ENCODE assay signal across 7 cellular contexts in the genomic region with DNA sequence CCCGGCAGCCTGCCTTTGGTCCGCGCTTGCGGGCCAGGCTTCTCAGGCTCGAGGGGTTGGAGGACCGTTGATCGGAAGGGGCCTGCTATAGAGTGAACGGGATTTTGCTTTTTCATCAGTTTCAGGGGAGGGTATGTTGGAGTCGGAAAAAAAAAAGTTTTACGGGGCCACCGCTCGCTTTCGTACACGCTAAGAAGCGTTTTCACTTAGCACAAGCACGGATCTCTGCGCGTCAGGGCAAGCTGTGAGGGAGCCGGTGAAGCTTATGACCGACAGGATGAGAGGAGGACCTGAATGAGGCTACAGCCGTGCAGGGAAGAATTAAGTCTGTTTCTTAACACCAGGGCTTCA. TPM values are rescaled to one million over a fixed set of nuclear protein-coding genes. Genes with fewer than 3 reads are reported as not detected.
DNase-seq lines count a peak whose midpoint lies in the region; ATAC-seq and TF ChIP-seq lines count a peak whose summit lies in the region.

No MANE protein-coding gene starts in this region.

- H3K36me3 Mint-ChIP-seq in H9 (ENCODE audit: insufficient read depth in 1 of 3, low read depth in 3 of 3), result peaks cover 3 to 5% (median 5%) of the 10 kb centered on the region in 3 experiments; a peak in 5 of 7 replicates

- no peak overlapping the region for H4K8ac ChIP-seq in H9 (replicated peaks; ENCODE audit: insufficient read length, low read depth, low read length)

- no peaks in the 10 kb centered on the region for H3K9me3 Mint-ChIP-seq in H9

- peak overlapping the region; percentile 87 to 92 (median 91) for H3K27ac Mint-ChIP-seq in H9

- H4K5ac ChIP-seq in H9 (ENCODE audit: insufficient read length, low read depth, low read length), result no peak overlapping the region

- DNase-seq in H9 (no peak), PC-9 (peak in 1 of 2 experiments; percentile 15), colonic mucosa (no peak), putamen (ENCODE audit: low spot score) (no peak), middle frontal gyrus (ENCODE audit: extremely low spot score, low spot score) (no peak)

- H3K18ac ChIP-seq in H9 (ENCODE audit: insufficient read length, low read depth, low read length), result no peak overlapping the region

- H3K79me2 ChIP-seq in H9 (ENCODE audit: insufficient read depth, low read length), result peaks cover 2% of the 10 kb centered on the region; the same call in 1 of the 2 replicates
- H3K79me2 ChIP-seq in PC-9 (ENCODE audit: low read depth), result peaks cover 73% of the 10 kb centered on the region

- WGBS in H9 (ENCODE audit: extremely low coverage, insufficient read length, low lambda C conversion rate), result no CpG with 5 or more reads among the region's 21 CpGs

- H3K4me2 ChIP-seq in H9 (ENCODE audit: insufficient read depth, insufficient read length, low read length) (peak overlapping the region; percentile 78), PC-9 (peak overlapping the region; percentile 96)

- H3K79me1 ChIP-seq in H9 (ENCODE audit: insufficient read depth, low read depth, low read length, poor library complexity, severe bottlenecking), result no peaks in the 10 kb centered on the region

- TSS peak; percentile 76 for BruUV-seq in PC-9 (replicated peaks; lab: Mats Ljungman, UMichigan)

- peak overlapping the region; percentile 80 for H3K4me3 ChIP-seq in PC-9
- H3K4me3 ChIP-seq in colonic mucosa, result peak overlapping the region; percentile 91
- peak overlapping the region; percentile 95 to 98 for H3K4me3 ChIP-seq in muscle layer of colon (ENCODE audit: low read depth in 1 of 2, low read length in 2 of 2)

- peaks cover 9 to 11% of the 10 kb centered on the region in 2 experiments for H3K4me1 Mint-ChIP-seq in H9

- peak overlapping the region; percentile 60 for H2BK5ac ChIP-seq in H9 (ENCODE audit: insufficient read length, low read length)

- no peak overlapping the region for H3K56ac ChIP-seq in H9 (ENCODE audit: insufficient read length, low read depth, low read length)

- H3K9me2 ChIP-seq in PC-9 (ENCODE audit: insufficient read depth), result no peaks in the 10 kb centered on the region

- no peak overlapping the region for H3K4me3 Mint-ChIP-seq in H9

- H2BK20ac ChIP-seq in H9 (ENCODE audit: low read depth, low read length, poor library complexity, severe bottlenecking), result no peak overlapping the region

- no peak overlapping the region for H2BK120ac ChIP-seq in H9 (ENCODE audit: low read depth, low read length, poor library complexity, severe bottlenecking)

- intact Hi-C loops in PC-9 (cut with micrococcal nuclease; ENCODE audit: unreplicated experiment) (loop anchor here (2.0 to 5.0 kb wide), 6 partner anchors 37 to 1023 kb away; a partner anchor contains a TSS), colonic mucosa (cut with DNase I) (no loop called here)

- POLR2A ChIA-PET in PC-9 (lab: Charles Lee; ENCODE audit: unreplicated experiment), result no interaction called here

- H2AFZ ChIP-seq in H9 (ENCODE audit: low read length) (no peak overlapping the region), PC-9 (peak overlapping the region; percentile 97)

- H3F3A ChIP-seq in PC-9 (ENCODE audit: insufficient read depth, low read depth), result no peaks in the 10 kb centered on the region; the same call in 1 of the 2 replicates

- no peak overlapping the region for H3K23ac ChIP-seq in H9 (ENCODE audit: insufficient read length, low read depth, low read length)

- peak overlapping the region; percentile 92; the same call in 1 of the 2 replicates for H3K14ac ChIP-seq in H9 (ENCODE audit: insufficient read depth, low read length)

- no peaks in the 10 kb centered on the region for H3K9me3 ChIP-seq in H9 (ENCODE audit: control insufficient read depth, low read depth, low read length)
- no peaks in the 10 kb centered on the region for H3K9me3 ChIP-seq in PC-9 (ENCODE audit: insufficient read depth, low read depth)
- no peaks in the 10 kb centered on the region for H3K9me3 ChIP-seq in colonic mucosa
- no peaks in the 10 kb centered on the region for H3K9me3 ChIP-seq in muscle layer of colon (ENCODE audit: low read length)

- peaks cover 13% of the 10 kb centered on the region for H3K23me2 ChIP-seq in H9 (ENCODE audit: insufficient read length, low read depth, low read length, poor library complexity, severe bottlenecking)

- ATAC-seq in GM18498 (IDR thresholded peaks at IDR 0.05; ENCODE audit: unreplicated experiment), result peak; percentile 13

- no peak overlapping the region for H3K4ac ChIP-seq in H9 (ENCODE audit: low read depth, low read length)

- H3K36me3 ChIP-seq in PC-9 (ENCODE audit: low read depth), result peaks cover 9% of the 10 kb centered on the region; the same call in 1 of the 2 replicates
- no peaks in the 10 kb centered on the region for H3K36me3 ChIP-seq in colonic mucosa
- H3K36me3 ChIP-seq in muscle layer of colon (ENCODE audit: insufficient read depth, low read length), result no peaks in the 10 kb centered on the region

- no peak overlapping the region for H2BK15ac ChIP-seq in H9 (ENCODE audit: low read depth, low read length)

- H3K27ac ChIP-seq in H9 (ENCODE audit: insufficient read length, low read depth, low read length) (peak overlapping the region; percentile 48), PC-9 (peak overlapping the region; percentile 24), colonic mucosa (peak overlapping the region; percentile 87), muscle layer of colon (ENCODE audit: low read depth, low read length) (peak overlapping the region; percentile 92)

- H3K4me1 ChIP-seq in H9 (ENCODE audit: insufficient read depth, low read length) (no peaks in the 10 kb centered on the region), PC-9 (replicated peaks; ENCODE audit: insufficient read depth) (peaks cover 22% of the 10 kb centered on the region), colonic mucosa (peaks cover 4% of the 10 kb centered on the region), muscle layer of colon (ENCODE audit: insufficient read depth, low read length) (peaks cover 31% of the 10 kb centered on the region)

- peaks cover 10% of the 10 kb centered on the region for H3K27me3 Mint-ChIP-seq in H9 (ENCODE audit: low read depth)

- no peaks in the 10 kb centered on the region for H4K20me1 ChIP-seq in H9 (ENCODE audit: control insufficient read depth, insufficient read depth, insufficient read length)
- no peaks in the 10 kb centered on the region for H4K20me1 ChIP-seq in PC-9 (ENCODE audit: insufficient read depth)

- no peak overlapping the region for H4K91ac ChIP-seq in H9 (ENCODE audit: insufficient read length, low read depth, low read length)

- CTCF ChIA-PET in PC-9 (lab: Charles Lee), result interaction anchor here (0.6 kb wide), 1 partner anchor 140 kb away, joined by 3 read pairs; no protein-coding TSS in a partner anchor

- H3K27me3 ChIP-seq in H9 (ENCODE audit: insufficient read depth, low read length) (no peaks in the 10 kb centered on the region), PC-9 (ENCODE audit: insufficient read depth, low read depth) (no peaks in the 10 kb centered on the region), colonic mucosa (no peaks in the 10 kb centered on the region), muscle layer of colon (ENCODE audit: control insufficient read depth in 1 of 2, insufficient read depth in 2 of 2, low read length in 2 of 2) (no peaks in the 10 kb centered on the region)

- no peak overlapping the region for H2AK5ac ChIP-seq in H9 (ENCODE audit: insufficient read length, low read length)

- TF ChIP-seq CTCF in H9 (conservative IDR thresholded peaks at IDR 0.05), result no peak
- no peak for TF ChIP-seq CTCF in PC-9 (conservative IDR thresholded peaks at IDR 0.05)
- TF ChIP-seq CTCF in colonic mucosa (IDR thresholded peaks at IDR 0.05), result no peak

- no peak overlapping the region for H3T11ph ChIP-seq in H9 (ENCODE audit: low read length)

- H2BK12ac ChIP-seq in H9 (ENCODE audit: insufficient read length, low read depth, low read length), result no peak overlapping the region

- H3K9ac ChIP-seq in H9 (ENCODE audit: extremely low read depth, insufficient read length, low read length) (peak overlapping the region; percentile 97), colonic mucosa (ENCODE audit: low read depth in 2 of 2, low read length in 2 of 2) (peak overlapping the region; percentile 80 to 96), muscle layer of colon (ENCODE audit: low read length) (peak overlapping the region; percentile 83)

RNA-seq across cellular contexts. Expression of a gene that starts 0.4 kb away (rescaled TPM):
- 89.5 and 95.5 TPM in 2 replicates for total RNA-seq in H9 (2021)
- total RNA-seq in PC-9 (2021), result 52.0 and 61.5 TPM in 2 replicates
- 10 to 100 TPM; 24.6 to 37.0 TPM for total RNA-seq in colonic mucosa

RNA-seq across cellular contexts. Expression of a gene that starts 0.6 kb away (rescaled TPM):
- total RNA-seq in H9 (2021) (38.7 and 38.9 TPM in 2 replicates), PC-9 (2021) (68.1 and 82.5 TPM in 2 replicates), colonic mucosa (10 to 100 TPM; 57.5 to 58.5 TPM)

RNA-seq across cellular contexts. Expression of a gene that starts 50.5 kb away (rescaled TPM):
- total RNA-seq in H9 (2021), result 23.8 and 25.6 TPM in 2 replicates
- total RNA-seq in PC-9 (2021), result 28.7 and 37.3 TPM in 2 replicates
- 10 to 100 TPM; 37.7 to 53.9 TPM for total RNA-seq in colonic mucosa

Comparison
In these comparisons a context has a peak if more than half of its experiments do, and no peak if none do; other contexts are left out.
1. H3K27ac ChIP-seq: peak in every context shown above with its lines; median percentile 92 in muscle layer of colon; 87 in colonic mucosa; 48 in H9; 24 in PC-9.